8 cellular contexts compared by ENCODE assay signal in the genomic region with DNA sequence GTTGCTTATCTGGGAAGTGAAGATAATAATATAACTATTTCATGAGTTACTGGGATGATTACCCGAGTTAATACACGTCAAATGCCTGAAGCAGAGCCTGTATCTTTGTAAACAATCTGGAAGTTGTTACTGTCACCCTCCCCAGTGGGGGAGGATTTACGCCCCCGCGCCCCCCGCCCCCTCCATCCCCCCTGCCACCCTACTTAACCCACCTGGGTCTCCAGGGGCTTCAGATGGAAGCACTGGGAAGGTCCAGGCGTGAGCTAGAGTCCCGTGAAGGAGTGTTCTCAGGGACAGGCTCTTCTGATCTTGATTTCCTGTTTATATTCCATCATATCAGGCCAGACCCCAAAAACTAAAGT. TPM values are rescaled to one million over a fixed set of nuclear protein-coding genes. Genes with fewer than 3 reads are reported as not detected.
A peak's percentile ranks its signal among the peaks of the same experiment; 100 is the strongest.
DNase-seq lines count a peak whose midpoint lies in the region; ATAC-seq and TF ChIP-seq lines count a peak whose summit lies in the region.

No MANE protein-coding gene starts in this region.

- H3K27ac Mint-ChIP-seq in activated T-cell treated with anti-CD3 and anti-CD28 coated beads, Interleukin-2, amount 50 U/mL, for 72 hours: peak overlapping the region; percentile 92
- peak overlapping the region; percentile 95 for H3K27ac Mint-ChIP-seq in activated naive CD8-positive, alpha-beta T cell treated with anti-CD3 and anti-CD28 coated beads, Interleukin-2, amount 50 U/mL, for 24 hours

- H3K27ac ChIP-seq in left lung (peak overlapping the region; percentile 76 to 90), thyroid gland (peak overlapping the region; percentile 86 to 89 (median 88))

- peaks cover 0 to 11% of the 10 kb centered on the region in 2 donors for H3K36me3 ChIP-seq in left lung
- no peaks in the 10 kb centered on the region for H3K36me3 ChIP-seq in thyroid gland

- 15 to 18% methylated on average over 8 of the region's 8 CpGs for WGBS in thyroid gland, 2 donors

- H3K4me3 ChIP-seq in left lung: peak overlapping the region; percentile 90 to 95
- peak overlapping the region in 2 of 3 donors; percentile 21 to 87 for H3K4me3 ChIP-seq in thyroid gland (replicated peaks in 1 of 3)

- no peaks in the 10 kb centered on the region for H3K27me3 ChIP-seq in left lung
- H3K27me3 ChIP-seq in thyroid gland: no peaks in the 10 kb centered on the region

- no peaks in the 10 kb centered on the region for H3K9me3 Mint-ChIP-seq in activated T-cell treated with anti-CD3 and anti-CD28 coated beads, Interleukin-2, amount 50 U/mL, for 72 hours
- no peaks in the 10 kb centered on the region for H3K9me3 Mint-ChIP-seq in activated naive CD8-positive, alpha-beta T cell treated with anti-CD3 and anti-CD28 coated beads, Interleukin-2, amount 50 U/mL, for 24 hours

- peaks cover 46% of the 10 kb centered on the region for H3K4me1 Mint-ChIP-seq in activated T-cell treated with anti-CD3 and anti-CD28 coated beads, Interleukin-2, amount 50 U/mL, for 72 hours (ENCODE audit: low read depth)
- H3K4me1 Mint-ChIP-seq in activated naive CD8-positive, alpha-beta T cell treated with anti-CD3 and anti-CD28 coated beads, Interleukin-2, amount 50 U/mL, for 24 hours: peaks cover 37% of the 10 kb centered on the region

- TF ChIP-seq CTCF in left lung (IDR thresholded peaks at IDR 0.05): no peak
- no peak for TF ChIP-seq CTCF in thyroid gland (IDR thresholded peaks at IDR 0.05)

- H3K27me3 Mint-ChIP-seq in activated T-cell treated with anti-CD3 and anti-CD28 coated beads, Interleukin-2, amount 50 U/mL, for 72 hours (ENCODE audit: low read depth): no peaks in the 10 kb centered on the region
- H3K27me3 Mint-ChIP-seq in activated naive CD8-positive, alpha-beta T cell treated with anti-CD3 and anti-CD28 coated beads, Interleukin-2, amount 50 U/mL, for 24 hours: no peaks in the 10 kb centered on the region

- no peak for DNase-seq in activated T-cell treated with anti-CD3 and anti-CD28 coated beads, Interleukin-2, amount 50 U/mL, for 72 hours
- DNase-seq in activated T-cell treated with anti-CD3 and anti-CD28 coated beads for 4 hours (no peak), left lung (no peak), thyroid gland (no peak), NCI-H748 (lab: John Stamatoyannopoulos, UW; ENCODE audit: unreplicated experiment) (no peak), erythroblast (lab: John Stamatoyannopoulos, UW) (no peak)
- no peak for DNase-seq in activated naive CD8-positive, alpha-beta T cell treated with anti-CD3 and anti-CD28 coated beads, Interleukin-2, amount 50 U/mL, for 24 hours
- DNase-seq in stimulated activated CD8-positive, alpha-beta memory T cell treated with anti-CD3 and anti-CD28 coated beads, Interleukin-4, amount 100 ng/mL, for 48 hours: no peak

- H3K4me3 Mint-ChIP-seq in activated T-cell treated with anti-CD3 and anti-CD28 coated beads, Interleukin-2, amount 50 U/mL, for 72 hours: peak overlapping the region; percentile 86 to 95
- peak overlapping the region; percentile 93 for H3K4me3 Mint-ChIP-seq in activated naive CD8-positive, alpha-beta T cell treated with anti-CD3 and anti-CD28 coated beads, Interleukin-2, amount 50 U/mL, for 24 hours

- H3K36me3 Mint-ChIP-seq in activated T-cell treated with anti-CD3 and anti-CD28 coated beads, Interleukin-2, amount 50 U/mL, for 72 hours (ENCODE audit: insufficient read depth in 2 of 2): peaks cover 2 to 5% of the 10 kb centered on the region in 2 donors
- peaks cover 26% of the 10 kb centered on the region for H3K36me3 Mint-ChIP-seq in activated naive CD8-positive, alpha-beta T cell treated with anti-CD3 and anti-CD28 coated beads, Interleukin-2, amount 50 U/mL, for 24 hours (ENCODE audit: low read depth)

- no peak for TF ChIP-seq POLR2A in thyroid gland (IDR thresholded peaks at IDR 0.05)
- TF ChIP-seq POLR2A in erythroblast (IDR thresholded peaks at IDR 0.05; ENCODE audit: low read length): no peak

- intact Hi-C loops in left lung (cut with DNase I): no loop called here
- intact Hi-C loops in thyroid gland (cut with DNase I): no loop called here

- no peak for ATAC-seq in activated T-cell treated with anti-CD3 and anti-CD28 coated beads, Interleukin-2, amount 50 U/mL, for 72 hours (replicated peaks in 1 of 2)
- no peak for ATAC-seq in activated naive CD8-positive, alpha-beta T cell treated with anti-CD3 and anti-CD28 coated beads, Interleukin-2, amount 50 U/mL, for 24 hours
- ATAC-seq in left lung: no peak

- peaks cover 16 to 43% of the 10 kb centered on the region in 2 donors for H3K4me1 ChIP-seq in left lung
- H3K4me1 ChIP-seq in thyroid gland: peaks cover 25 to 28% of the 10 kb centered on the region in 2 donors

- no peaks in the 10 kb centered on the region for H3K9me3 ChIP-seq in left lung
- H3K9me3 ChIP-seq in thyroid gland: no peaks in the 10 kb centered on the region

RNA-seq across cellular contexts. Expression of gene PPA1, which starts 0.7 kb away (rescaled TPM):
- 100 to 1,000 TPM; 274 to 290 TPM for total RNA-seq in activated T-cell treated with anti-CD3 and anti-CD28 coated beads, Interleukin-2, amount 50 U/mL, for 72 hours
- 100 to 1,000 TPM; 223 to 231 TPM for total RNA-seq in left lung
- 100 to 1,000 TPM; 151 to 209 (median 185) TPM for total RNA-seq in thyroid gland

RNA-seq across cellular contexts. Expression of gene NPFFR1, which starts 49.9 kb away (rescaled TPM):
- total RNA-seq in activated T-cell treated with anti-CD3 and anti-CD28 coated beads, Interleukin-2, amount 50 U/mL, for 72 hours: under 1 TPM in 1 of 2 donors, not detected in 1; 0.02 TPM
- total RNA-seq in left lung (under 1 TPM; 0.20 to 0.21 TPM), thyroid gland (under 1 TPM in 3 of 4 donors, not detected in 1; under 0.01 to 0.13 (median 0.05) TPM)
